ENCODE assay signal across 28 cellular contexts in genomic region chr1:53396563-53397268, GRCh38.
DNase-seq lines count a peak whose midpoint lies in the region; ATAC-seq and TF ChIP-seq lines count a peak whose summit lies in the region.
"Had no signal": no experiment of that assay in that cellular context is flagged by ENCODE, and none has a peak within 500 bp of the region (broad histone marks: within the 10 kb centered on the region; RNA-seq: fewer than 3 reads in every experiment).

No MANE protein-coding gene starts in this region.

- ATAC-seq in GM19455 (IDR thresholded peaks at IDR 0.05; ENCODE audit: unreplicated experiment): no peak
- ATAC-seq in GM21381 (IDR thresholded peaks at IDR 0.05; ENCODE audit: unreplicated experiment): no peak
- ATAC-seq: activated CD8-positive, alpha-beta T cell treated with anti-CD3 and anti-CD28 coated beads, Interleukin-2, amount 10 ng/mL, durations not matched to agents 7 days and 5 days; GM12878; stimulated activated naive CD8-positive, alpha-beta T cell treated with anti-CD3 and anti-CD28 coated beads, Interleukin-15, amount 100 ng/mL, for 72 hours had no signal

- no peak for TF ChIP-seq CTCF in sigmoid colon (IDR thresholded peaks at IDR 0.05)

- H3K36me3 ChIP-seq in NT2/D1 (ENCODE audit: insufficient read depth, insufficient read length, low read length) (no peaks in the 10 kb centered on the region), sigmoid colon (no peaks in the 10 kb centered on the region)
- H3K36me3 ChIP-seq: adrenal gland, brain microvascular endothelial cell, SJSA1, thyroid gland had no signal

- H3K9ac ChIP-seq in NT2/D1 (ENCODE audit: insufficient read length, low read depth): peak overlapping the region; percentile 37

- no peak overlapping the region for H3K4me3 ChIP-seq in NT2/D1 (ENCODE audit: insufficient read length, low read depth)
- H3K4me3 ChIP-seq in sigmoid colon: no peak overlapping the region
- H3K4me3 ChIP-seq: adrenal gland, GM12878, SJSA1, thyroid gland had no signal

- TF ChIP-seq EP300 in sigmoid colon (IDR thresholded peaks at IDR 0.05): no peak

- H3K4me1 ChIP-seq in NT2/D1 (ENCODE audit: insufficient read depth, insufficient read length): peaks cover 30% of the 10 kb centered on the region
- no peaks in the 10 kb centered on the region for H3K4me1 ChIP-seq in sigmoid colon
- H3K4me1 ChIP-seq: adrenal gland, SJSA1 had no signal

- WGBS in sigmoid colon, 2 donors: 69 to 76% methylated on average over 9 of the region's 9 CpGs

- intact Hi-C loops in sigmoid colon (cut with DNase I): no loop called here

- H3K27ac ChIP-seq in sigmoid colon: no peak overlapping the region
- H3K27ac ChIP-seq: adrenal gland, brain microvascular endothelial cell, SJSA1 had no signal

- H3K27me3 ChIP-seq in NT2/D1 (ENCODE audit: insufficient read depth, insufficient read length) (no peaks in the 10 kb centered on the region), sigmoid colon (peaks cover 0 to 6% (median 0%) of the 10 kb centered on the region in 3 donors)
- H3K27me3 ChIP-seq: brain microvascular endothelial cell, SJSA1, thyroid gland had no signal

- peak; percentile 12 for DNase-seq in activated CD8-positive, alpha-beta memory T cell treated with anti-CD3 and anti-CD28 coated beads, Interleukin-2, amount 50 U/mL, for 4 hours
- no peak for DNase-seq in activated CD8-positive, alpha-beta memory T cell treated with anti-CD3 and anti-CD28 coated beads for 24 hours
- DNase-seq in NT2/D1 (ENCODE audit: low read depth, low spot score): peak; percentile 33
- DNase-seq in fibroblast of peridontal ligament (ENCODE audit: extremely low read depth): peak; percentile 13
- peak; percentile 40 for DNase-seq in sigmoid colon
- no peak for DNase-seq in GF-D8 (lab: John Stamatoyannopoulos, UW)
- DNase-seq: 8988T; activated CD8-positive, alpha-beta T cell treated with anti-CD3 and anti-CD28 coated beads, Interleukin-2, amount 10 ng/mL, durations not matched to agents 7 days and 5 days; activated naive CD4-positive, alpha-beta T cell treated with Interleukin-2 at 50 U/mL for 16 hours; activated T-cell treated with anti-CD3 and anti-CD28 coated beads, Interleukin-2, amount 50 U/mL, for 24 hours; adrenal gland; brain microvascular endothelial cell; Calu3; effector memory CD4-positive, alpha-beta T cell; erythroblast; foreskin melanocyte; GOT3; NCI-H1092; NCI-H1694 treated with DMSO at 0.1 percent for 48 hours; NCI-H2171 treated with DMSO at 0.1 percent for 48 hours; NCI-H526 treated with DMSO at 0.1 percent for 48 hours; RPMI8226; stimulated activated naive CD8-positive, alpha-beta T cell treated with anti-CD3 and anti-CD28 coated beads, Interleukin-15, amount 100 ng/mL, for 72 hours; thyroid gland had no signal

- H3K9me3 ChIP-seq in NT2/D1 (ENCODE audit: insufficient read depth, low read length) (0 out of 2 replicates have a peak, but pooled peaks cover 4% of the 10 kb centered on the region), sigmoid colon (no peaks in the 10 kb centered on the region)
- H3K9me3 ChIP-seq: adrenal gland, SJSA1, thyroid gland had no signal

- no peak for TF ChIP-seq POLR2A in sigmoid colon (IDR thresholded peaks at IDR 0.05)

Comparison
In these comparisons a context has a peak if more than half of its experiments do, and no peak if none do; other contexts are left out.
1. DNase-seq: peak in activated CD8-positive, alpha-beta memory T cell treated with anti-CD3 and anti-CD28 coated beads, Interleukin-2, amount 50 U/mL, for 4 hours (single experiment), NT2/D1 (single experiment), fibroblast of peridontal ligament (single experiment) and sigmoid colon (single experiment); none in activated CD8-positive, alpha-beta memory T cell treated with anti-CD3 and anti-CD28 coated beads for 24 hours (single experiment) and GF-D8 (single experiment).